ENCODE assay signal across 1 cellular context in the genomic region with DNA sequence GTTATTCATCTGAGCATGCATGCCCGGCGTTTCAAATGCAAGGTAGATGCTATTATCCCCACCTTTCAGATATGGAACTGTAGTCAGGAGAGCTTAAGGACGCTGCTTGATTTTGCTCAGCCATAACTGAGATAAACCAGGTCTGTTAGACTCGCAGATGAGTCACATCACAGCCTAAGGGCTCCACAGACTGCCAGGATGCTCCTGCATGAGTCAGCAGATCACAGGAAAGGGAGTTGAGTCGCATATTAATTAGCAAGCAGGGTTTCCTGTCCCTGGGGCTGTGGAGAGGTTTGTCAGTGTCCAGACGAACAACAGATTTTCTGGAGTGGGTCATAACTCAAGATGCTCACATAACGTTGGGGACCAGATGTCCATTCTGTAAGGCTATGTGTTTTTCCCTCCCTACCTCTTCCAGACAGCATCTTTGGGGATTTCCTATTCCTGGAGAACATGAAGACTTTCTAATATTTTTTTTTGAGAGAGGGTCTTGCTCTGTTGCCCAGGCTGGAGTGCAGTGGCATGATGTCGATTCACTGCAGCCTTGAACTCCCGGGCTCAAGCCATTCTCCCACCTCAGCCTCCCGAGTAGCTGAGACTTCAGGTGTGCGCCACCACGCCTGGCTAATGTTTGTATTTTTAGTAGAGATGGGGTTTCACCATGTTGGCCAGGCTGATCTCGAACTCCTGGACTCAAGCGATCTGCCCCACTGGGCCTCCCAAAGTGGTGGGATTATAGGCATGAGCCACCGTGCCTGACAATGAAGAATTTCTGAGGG.
TF ChIP-seq lines count a peak whose summit lies in the region.

No MANE protein-coding gene starts in this region.

TF ChIP-seq in K562, 482 proteins besides CTCF, POLR2A, EP300 and RAD21 (continued from another document and continues in another):
- TF ChIP-seq, protein P1, sequence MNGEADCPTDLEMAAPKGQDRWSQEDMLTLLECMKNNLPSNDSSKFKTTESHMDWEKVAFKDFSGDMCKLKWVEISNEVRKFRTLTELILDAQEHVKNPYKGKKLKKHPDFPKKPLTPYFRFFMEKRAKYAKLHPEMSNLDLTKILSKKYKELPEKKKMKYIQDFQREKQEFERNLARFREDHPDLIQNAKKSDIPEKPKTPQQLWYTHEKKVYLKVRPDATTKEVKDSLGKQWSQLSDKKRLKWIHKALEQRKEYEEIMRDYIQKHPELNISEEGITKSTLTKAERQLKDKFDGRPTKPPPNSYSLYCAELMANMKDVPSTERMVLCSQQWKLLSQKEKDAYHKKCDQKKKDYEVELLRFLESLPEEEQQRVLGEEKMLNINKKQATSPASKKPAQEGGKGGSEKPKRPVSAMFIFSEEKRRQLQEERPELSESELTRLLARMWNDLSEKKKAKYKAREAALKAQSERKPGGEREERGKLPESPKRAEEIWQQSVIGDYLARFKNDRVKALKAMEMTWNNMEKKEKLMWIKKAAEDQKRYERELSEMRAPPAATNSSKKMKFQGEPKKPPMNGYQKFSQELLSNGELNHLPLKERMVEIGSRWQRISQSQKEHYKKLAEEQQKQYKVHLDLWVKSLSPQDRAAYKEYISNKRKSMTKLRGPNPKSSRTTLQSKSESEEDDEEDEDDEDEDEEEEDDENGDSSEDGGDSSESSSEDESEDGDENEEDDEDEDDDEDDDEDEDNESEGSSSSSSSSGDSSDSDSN (IDR thresholded peaks at IDR 0.05; ENCODE audit: borderline replicate concordance in 1 of 2, low read depth in 2 of 2, low read length in 2 of 2), result no peak
- TF ChIP-seq, protein P2, sequence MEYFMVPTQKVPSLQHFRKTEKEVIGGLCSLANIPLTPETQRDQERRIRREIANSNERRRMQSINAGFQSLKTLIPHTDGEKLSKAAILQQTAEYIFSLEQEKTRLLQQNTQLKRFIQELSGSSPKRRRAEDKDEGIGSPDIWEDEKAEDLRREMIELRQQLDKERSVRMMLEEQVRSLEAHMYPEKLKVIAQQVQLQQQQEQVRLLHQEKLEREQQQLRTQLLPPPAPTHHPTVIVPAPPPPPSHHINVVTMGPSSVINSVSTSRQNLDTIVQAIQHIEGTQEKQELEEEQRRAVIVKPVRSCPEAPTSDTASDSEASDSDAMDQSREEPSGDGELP (CRISPR knock-in tag; IDR thresholded peaks at IDR 0.05; ENCODE audit: borderline replicate concordance), result no peak
- TF ChIP-seq, protein P3, sequence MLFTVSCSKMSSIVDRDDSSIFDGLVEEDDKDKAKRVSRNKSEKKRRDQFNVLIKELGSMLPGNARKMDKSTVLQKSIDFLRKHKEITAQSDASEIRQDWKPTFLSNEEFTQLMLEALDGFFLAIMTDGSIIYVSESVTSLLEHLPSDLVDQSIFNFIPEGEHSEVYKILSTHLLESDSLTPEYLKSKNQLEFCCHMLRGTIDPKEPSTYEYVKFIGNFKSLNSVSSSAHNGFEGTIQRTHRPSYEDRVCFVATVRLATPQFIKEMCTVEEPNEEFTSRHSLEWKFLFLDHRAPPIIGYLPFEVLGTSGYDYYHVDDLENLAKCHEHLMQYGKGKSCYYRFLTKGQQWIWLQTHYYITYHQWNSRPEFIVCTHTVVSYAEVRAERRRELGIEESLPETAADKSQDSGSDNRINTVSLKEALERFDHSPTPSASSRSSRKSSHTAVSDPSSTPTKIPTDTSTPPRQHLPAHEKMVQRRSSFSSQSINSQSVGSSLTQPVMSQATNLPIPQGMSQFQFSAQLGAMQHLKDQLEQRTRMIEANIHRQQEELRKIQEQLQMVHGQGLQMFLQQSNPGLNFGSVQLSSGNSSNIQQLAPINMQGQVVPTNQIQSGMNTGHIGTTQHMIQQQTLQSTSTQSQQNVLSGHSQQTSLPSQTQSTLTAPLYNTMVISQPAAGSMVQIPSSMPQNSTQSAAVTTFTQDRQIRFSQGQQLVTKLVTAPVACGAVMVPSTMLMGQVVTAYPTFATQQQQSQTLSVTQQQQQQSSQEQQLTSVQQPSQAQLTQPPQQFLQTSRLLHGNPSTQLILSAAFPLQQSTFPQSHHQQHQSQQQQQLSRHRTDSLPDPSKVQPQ (CRISPR knock-in tag; IDR thresholded peaks at IDR 0.05; ENCODE audit: borderline replicate concordance), result no peak
- TF ChIP-seq ZNF143 (CRISPR knock-in tag; IDR thresholded peaks at IDR 0.05) (no peak), ZNF347 (CRISPR knock-in tag; IDR thresholded peaks at IDR 0.05; ENCODE audit: low read depth) (no peak), WHSC1 (IDR thresholded peaks at IDR 0.05; ENCODE audit: low read length) (no peak), ZNF584 (CRISPR knock-in tag; IDR thresholded peaks at IDR 0.05; ENCODE audit: low read depth) (no peak), ZNF766 (CRISPR knock-in tag; conservative IDR thresholded peaks at IDR 0.05) (peak; percentile 72), ZNF79 (CRISPR knock-in tag; IDR thresholded peaks at IDR 0.05; ENCODE audit: low read depth) (no peak), EHMT2 (IDR thresholded peaks at IDR 0.05) (no peak), SMARCA5 (IDR thresholded peaks at IDR 0.05) (no peak), MAFK (IDR thresholded peaks at IDR 0.05; ENCODE audit: low read length) (peak; percentile 89), E2F3 (CRISPR knock-in tag; IDR thresholded peaks at IDR 0.05) (no peak), POLR2AphosphoS5 (IDR thresholded peaks at IDR 0.05; ENCODE audit: control insufficient read depth, insufficient read depth, low read depth, low read length) (0 out of 2 replicates have a peak, but pooled peaks have one; percentile 22), NCOR1 (IDR thresholded peaks at IDR 0.05) (no peak), ZNF121 (CRISPR knock-in tag; conservative IDR thresholded peaks at IDR 0.05) (peak; percentile 81), TEAD4 (IDR thresholded peaks at IDR 0.05; ENCODE audit: low read length) (peak; percentile 46; the same call in 1 of the 2 replicates), TEAD4 (CRISPR knock-in tag; IDR thresholded peaks at IDR 0.05; ENCODE audit: borderline replicate concordance) (no peak), ZNF232 (CRISPR knock-in tag; IDR thresholded peaks at IDR 0.05) (no peak), GABPB1 (CRISPR knock-in tag; IDR thresholded peaks at IDR 0.05) (no peak), ZNF253 (CRISPR knock-in tag; conservative IDR thresholded peaks at IDR 0.05) (no peak), CBX1 (IDR thresholded peaks at IDR 0.05; ENCODE audit: low read depth) (no peak), TBL1XR1 (IDR thresholded peaks at IDR 0.05; ENCODE audit: low read length in 2 of 2) (no peak; a peak in 1 of 4 replicates), ARID2 (IDR thresholded peaks at IDR 0.05) (no peak), TOE1 (IDR thresholded peaks at IDR 0.05; ENCODE audit: borderline replicate concordance) (no peak), TOE1 (CRISPR knock-in tag; IDR thresholded peaks at IDR 0.05; ENCODE audit: borderline replicate concordance, low read depth) (no peak), CBFA2T3 (IDR thresholded peaks at IDR 0.05) (peak; percentile 67), ZNF316 (IDR thresholded peaks at IDR 0.05) (peak; percentile 93), ZNF12 (CRISPR knock-in tag; IDR thresholded peaks at IDR 0.05) (0 out of 2 replicates have a peak, but pooled peaks have one; percentile 71), MCM5 (IDR thresholded peaks at IDR 0.05; ENCODE audit: low read depth) (no peak), SMARCB1 (IDR thresholded peaks at IDR 0.05; ENCODE audit: insufficient read length, low read depth) (no peak), FOS (IDR thresholded peaks at IDR 0.05; ENCODE audit: extremely low read depth, insufficient read length) (peak; percentile 71), MIER1 (IDR thresholded peaks at IDR 0.05; ENCODE audit: low read depth) (no peak), HDAC2 (IDR thresholded peaks at IDR 0.05) (peak; percentile 26; the same call in 1 of the 2 replicates), BCL6 (CRISPR knock-in tag; IDR thresholded peaks at IDR 0.05) (no peak), RFX1 (IDR thresholded peaks at IDR 0.05) (no peak), ZNF165 (CRISPR knock-in tag; IDR thresholded peaks at IDR 0.05; ENCODE audit: borderline replicate concordance) (no peak), GTF2A2 (tag; IDR thresholded peaks at IDR 0.05) (no peak), MAFF (IDR thresholded peaks at IDR 0.05; ENCODE audit: low read length) (peak; percentile 88), SMAD2 (IDR thresholded peaks at IDR 0.05; ENCODE audit: low read depth, low read length) (no peak), SREBF2 (CRISPR knock-in tag; IDR thresholded peaks at IDR 0.05) (no peak), ZNF77 (CRISPR knock-in tag; IDR thresholded peaks at IDR 0.05) (no peak), LARP7 (IDR thresholded peaks at IDR 0.05) (no peak), TSC22D4 (tag; IDR thresholded peaks at IDR 0.05) (no peak), HOXB6 (CRISPR knock-in tag; IDR thresholded peaks at IDR 0.05; ENCODE audit: borderline replicate concordance) (no peak), NEUROD1 (IDR thresholded peaks at IDR 0.05; ENCODE audit: borderline replicate concordance, low read depth, low read length, partially characterized antibody) (peak; percentile 62), KAT8 (IDR thresholded peaks at IDR 0.05; ENCODE audit: low read depth) (no peak), ESRRB (CRISPR knock-in tag; IDR thresholded peaks at IDR 0.05; ENCODE audit: borderline replicate concordance) (no peak)
- TF ChIP-seq, protein P4, sequence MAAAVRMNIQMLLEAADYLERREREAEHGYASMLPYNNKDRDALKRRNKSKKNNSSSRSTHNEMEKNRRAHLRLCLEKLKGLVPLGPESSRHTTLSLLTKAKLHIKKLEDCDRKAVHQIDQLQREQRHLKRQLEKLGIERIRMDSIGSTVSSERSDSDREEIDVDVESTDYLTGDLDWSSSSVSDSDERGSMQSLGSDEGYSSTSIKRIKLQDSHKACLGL (CRISPR knock-in tag; IDR thresholded peaks at IDR 0.05; ENCODE audit: borderline replicate concordance, poor library complexity, severe bottlenecking), result no peak
- TF ChIP-seq, protein P5, sequence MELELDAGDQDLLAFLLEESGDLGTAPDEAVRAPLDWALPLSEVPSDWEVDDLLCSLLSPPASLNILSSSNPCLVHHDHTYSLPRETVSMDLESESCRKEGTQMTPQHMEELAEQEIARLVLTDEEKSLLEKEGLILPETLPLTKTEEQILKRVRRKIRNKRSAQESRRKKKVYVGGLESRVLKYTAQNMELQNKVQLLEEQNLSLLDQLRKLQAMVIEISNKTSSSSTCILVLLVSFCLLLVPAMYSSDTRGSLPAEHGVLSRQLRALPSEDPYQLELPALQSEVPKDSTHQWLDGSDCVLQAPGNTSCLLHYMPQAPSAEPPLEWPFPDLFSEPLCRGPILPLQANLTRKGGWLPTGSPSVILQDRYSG (tag; conservative IDR thresholded peaks at IDR 0.05; ENCODE audit: low read depth), result no peak
- TF ChIP-seq, protein P6, sequence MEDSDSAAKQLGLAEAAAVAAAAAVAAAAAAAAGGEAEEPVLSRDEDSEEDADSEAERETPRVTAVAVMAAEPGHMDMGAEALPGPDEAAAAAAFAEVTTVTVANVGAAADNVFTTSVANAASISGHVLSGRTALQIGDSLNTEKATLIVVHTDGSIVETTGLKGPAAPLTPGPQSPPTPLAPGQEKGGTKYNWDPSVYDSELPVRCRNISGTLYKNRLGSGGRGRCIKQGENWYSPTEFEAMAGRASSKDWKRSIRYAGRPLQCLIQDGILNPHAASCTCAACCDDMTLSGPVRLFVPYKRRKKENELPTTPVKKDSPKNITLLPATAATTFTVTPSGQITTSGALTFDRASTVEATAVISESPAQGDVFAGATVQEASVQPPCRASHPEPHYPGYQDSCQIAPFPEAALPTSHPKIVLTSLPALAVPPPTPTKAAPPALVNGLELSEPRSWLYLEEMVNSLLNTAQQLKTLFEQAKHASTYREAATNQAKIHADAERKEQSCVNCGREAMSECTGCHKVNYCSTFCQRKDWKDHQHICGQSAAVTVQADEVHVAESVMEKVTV (CRISPR knock-in tag; IDR thresholded peaks at IDR 0.05), result no peak
- TF ChIP-seq, protein P7, sequence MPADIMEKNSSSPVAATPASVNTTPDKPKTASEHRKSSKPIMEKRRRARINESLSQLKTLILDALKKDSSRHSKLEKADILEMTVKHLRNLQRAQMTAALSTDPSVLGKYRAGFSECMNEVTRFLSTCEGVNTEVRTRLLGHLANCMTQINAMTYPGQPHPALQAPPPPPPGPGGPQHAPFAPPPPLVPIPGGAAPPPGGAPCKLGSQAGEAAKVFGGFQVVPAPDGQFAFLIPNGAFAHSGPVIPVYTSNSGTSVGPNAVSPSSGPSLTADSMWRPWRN (IDR thresholded peaks at IDR 0.05; ENCODE audit: low read depth), result no peak
- TF ChIP-seq, protein P8, sequence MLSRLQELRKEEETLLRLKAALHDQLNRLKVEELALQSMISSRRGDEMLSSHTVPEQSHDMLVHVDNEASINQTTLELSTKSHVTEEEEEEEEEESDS (CRISPR knock-in tag; IDR thresholded peaks at IDR 0.05), result no peak
- TF ChIP-seq, protein P9, sequence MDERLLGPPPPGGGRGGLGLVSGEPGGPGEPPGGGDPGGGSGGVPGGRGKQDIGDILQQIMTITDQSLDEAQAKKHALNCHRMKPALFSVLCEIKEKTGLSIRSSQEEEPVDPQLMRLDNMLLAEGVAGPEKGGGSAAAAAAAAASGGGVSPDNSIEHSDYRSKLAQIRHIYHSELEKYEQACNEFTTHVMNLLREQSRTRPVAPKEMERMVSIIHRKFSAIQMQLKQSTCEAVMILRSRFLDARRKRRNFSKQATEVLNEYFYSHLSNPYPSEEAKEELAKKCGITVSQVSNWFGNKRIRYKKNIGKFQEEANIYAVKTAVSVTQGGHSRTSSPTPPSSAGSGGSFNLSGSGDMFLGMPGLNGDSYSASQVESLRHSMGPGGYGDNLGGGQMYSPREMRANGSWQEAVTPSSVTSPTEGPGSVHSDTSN (CRISPR knock-in tag; IDR thresholded peaks at IDR 0.05; ENCODE audit: low read depth), result no peak
- TF ChIP-seq, protein P9 (tag; conservative IDR thresholded peaks at IDR 0.05; ENCODE audit: low read depth), result 0 out of 2 replicates have a peak, but pooled peaks have one; percentile 18
- TF ChIP-seq, protein P10, sequence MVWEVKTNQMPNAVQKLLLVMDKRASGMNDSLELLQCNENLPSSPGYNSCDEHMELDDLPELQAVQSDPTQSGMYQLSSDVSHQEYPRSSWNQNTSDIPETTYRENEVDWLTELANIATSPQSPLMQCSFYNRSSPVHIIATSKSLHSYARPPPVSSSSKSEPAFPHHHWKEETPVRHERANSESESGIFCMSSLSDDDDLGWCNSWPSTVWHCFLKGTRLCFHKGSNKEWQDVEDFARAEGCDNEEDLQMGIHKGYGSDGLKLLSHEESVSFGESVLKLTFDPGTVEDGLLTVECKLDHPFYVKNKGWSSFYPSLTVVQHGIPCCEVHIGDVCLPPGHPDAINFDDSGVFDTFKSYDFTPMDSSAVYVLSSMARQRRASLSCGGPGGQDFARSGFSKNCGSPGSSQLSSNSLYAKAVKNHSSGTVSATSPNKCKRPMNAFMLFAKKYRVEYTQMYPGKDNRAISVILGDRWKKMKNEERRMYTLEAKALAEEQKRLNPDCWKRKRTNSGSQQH (CRISPR knock-in tag; IDR thresholded peaks at IDR 0.05), result no peak
